ENCODE assay signal across 8 cellular contexts in the genomic region with DNA sequence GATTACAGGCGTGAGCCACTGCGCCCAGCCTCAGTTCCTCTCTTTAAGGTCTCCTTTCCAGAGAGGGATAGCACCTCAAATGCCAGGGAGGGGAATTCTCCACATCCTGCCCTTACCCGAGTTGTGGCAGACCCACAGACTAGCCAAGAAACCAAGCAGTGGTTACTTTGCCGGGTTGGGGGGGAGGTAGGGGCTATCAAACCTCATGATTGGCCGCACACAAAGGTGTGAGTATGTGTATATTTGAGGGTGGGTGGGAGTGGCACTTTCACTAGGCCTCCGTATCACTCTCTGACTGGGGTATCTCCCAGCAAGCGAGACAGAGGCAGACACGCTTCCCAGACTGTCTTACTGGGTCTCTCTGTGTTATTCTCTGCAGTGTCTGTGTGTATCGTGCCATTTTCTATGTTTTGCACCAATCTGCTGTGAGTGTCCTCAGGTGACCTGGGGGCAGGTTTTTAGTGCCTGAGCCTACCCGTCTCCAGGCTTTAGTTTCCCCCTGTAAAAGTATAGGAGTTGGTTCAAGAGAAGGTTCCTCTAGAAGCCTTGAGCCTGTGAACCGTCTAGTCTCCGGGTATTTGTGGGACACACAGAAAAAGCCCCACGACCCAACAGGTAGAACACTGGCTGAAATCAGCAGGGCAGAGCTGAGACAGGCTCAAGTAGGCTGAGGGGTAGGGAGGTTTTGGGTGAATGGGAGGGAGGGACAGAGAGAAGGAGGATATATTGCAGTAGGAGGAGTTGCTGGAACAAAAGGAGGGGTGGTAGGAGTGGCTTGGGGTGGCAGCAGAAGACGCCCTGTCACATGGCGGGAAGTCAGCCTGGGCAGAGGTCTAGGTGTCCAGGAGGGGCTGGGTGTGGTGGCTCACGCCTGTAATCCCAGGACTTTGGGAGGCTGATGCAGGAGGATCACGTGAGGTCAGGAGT. TPM values are rescaled to one million over a fixed set of nuclear protein-coding genes. Genes with fewer than 3 reads are reported as not detected.
DNase-seq lines count a peak whose midpoint lies in the region; ATAC-seq and TF ChIP-seq lines count a peak whose summit lies in the region.

No MANE protein-coding gene starts in this region.

- H3K27me3 ChIP-seq in CD4-positive, alpha-beta T cell (ENCODE audit: control insufficient read depth, insufficient read depth, low read length), result no peaks in the 10 kb centered on the region
- no peaks in the 10 kb centered on the region for H3K27me3 ChIP-seq in lower lobe of right lung (ENCODE audit: low read depth)

- no peak for TF ChIP-seq CTCF in CD4-positive, alpha-beta T cell (IDR thresholded peaks at IDR 0.05)
- TF ChIP-seq CTCF in lower lobe of right lung (IDR thresholded peaks at IDR 0.05) (no peak), type B pancreatic cell (conservative IDR thresholded peaks at IDR 0.05) (no peak)

- CTCF ChIA-PET in CD4-positive, alpha-beta T cell (lab: Charles Lee), result interaction anchor here (1.0 to 8.1 kb wide), 4 partner anchors 10 to 27 kb away, joined by 3 to 194 read pairs (median 10); a partner anchor contains a TSS

- POLR2A ChIA-PET in CD4-positive, alpha-beta T cell (lab: Charles Lee), result interaction anchor here (0.9 kb wide), 1 partner anchor 9 kb away, joined by 3 read pairs; no protein-coding TSS in a partner anchor

- no peaks in the 10 kb centered on the region for H3K9me3 Mint-ChIP-seq in CD4-positive, alpha-beta T cell
- H3K9me3 Mint-ChIP-seq in type B pancreatic cell, result no peaks in the 10 kb centered on the region

- H3K27ac Mint-ChIP-seq in CD4-positive, alpha-beta T cell, result peak overlapping the region; percentile 77
- peak overlapping the region; percentile 100 for H3K27ac Mint-ChIP-seq in type B pancreatic cell

- no peaks in the 10 kb centered on the region for H3K9me3 ChIP-seq in CD4-positive, alpha-beta T cell (ENCODE audit: control insufficient read depth, low read length)
- no peaks in the 10 kb centered on the region for H3K9me3 ChIP-seq in lower lobe of right lung

- H3K27me3 Mint-ChIP-seq in CD4-positive, alpha-beta T cell, result peaks cover 9% of the 10 kb centered on the region
- no peaks in the 10 kb centered on the region for H3K27me3 Mint-ChIP-seq in type B pancreatic cell

- H3K4me3 ChIP-seq in lower lobe of right lung, result peak overlapping the region; percentile 21

- DNase-seq in CD4-positive, alpha-beta T cell, result peak in 2 of 10 experiments; percentile 47 to 53
- DNase-seq in M059J (ENCODE audit: low read depth) (peak; percentile 75), lower lobe of right lung (peak; percentile 78), type B pancreatic cell (ENCODE audit: extremely low spot score, unreplicated experiment) (no peak), NCI-H2227 treated with DMSO at 0.1 percent for 48 hours (lab: John Stamatoyannopoulos, UW) (no peak), NCI-H748 treated with DMSO at 0.1 percent for 48 hours (lab: John Stamatoyannopoulos, UW) (no peak)

- H3K4me1 Mint-ChIP-seq in CD4-positive, alpha-beta T cell (ENCODE audit: low read depth), result peaks cover 71% of the 10 kb centered on the region
- peaks cover 57% of the 10 kb centered on the region for H3K4me1 Mint-ChIP-seq in type B pancreatic cell (ENCODE audit: unreplicated experiment)

- H3K36me3 Mint-ChIP-seq in CD4-positive, alpha-beta T cell (ENCODE audit: low read depth), result no peaks in the 10 kb centered on the region
- H3K36me3 Mint-ChIP-seq in type B pancreatic cell, result peaks cover 3% of the 10 kb centered on the region

- intact Hi-C loops in CD4-positive, alpha-beta T cell (cut with DNase I, micrococcal nuclease), result no loop called here
- intact Hi-C loops in lower lobe of right lung (cut with DNase I), result no loop called here

- peaks cover 4% of the 10 kb centered on the region for H3K36me3 ChIP-seq in lower lobe of right lung

- H3K4me3 Mint-ChIP-seq in CD4-positive, alpha-beta T cell, result peak overlapping the region; percentile 46
- peak overlapping the region; percentile 57 for H3K4me3 Mint-ChIP-seq in type B pancreatic cell

- peak; percentile 27 for ATAC-seq in CD4-positive, alpha-beta T cell (ENCODE audit: poor library complexity)
- peak; percentile 7 to 9 for ATAC-seq in lower lobe of right lung
- ATAC-seq in HG03457 (IDR thresholded peaks at IDR 0.05; ENCODE audit: unreplicated experiment), result no peak

- H3K27ac ChIP-seq in CD4-positive, alpha-beta T cell (ENCODE audit: low read depth, low read length), result peak overlapping the region; percentile 9
- peak overlapping the region; percentile 53 for H3K27ac ChIP-seq in angular gyrus (ENCODE audit: low read depth, low read length)
- peak overlapping the region; percentile 99 for H3K27ac ChIP-seq in lower lobe of right lung

- H3K4me1 ChIP-seq in lower lobe of right lung, result peaks cover 100% of the 10 kb centered on the region

RNA-seq across cellular contexts. Expression of a gene that starts 10.3 kb away (rescaled TPM):
- 100 to 1,000 TPM; 435 to 455 TPM for total RNA-seq in CD4-positive, alpha-beta T cell
- total RNA-seq in M059J (2014; rRNA removed; shearing (Covaris generic)), result 396 and 698 TPM in 2 replicates
- total RNA-seq in lower lobe of right lung (235 TPM), type B pancreatic cell (ENCODE audit: low replicate concordance) (141 and 400 TPM in 2 replicates)

RNA-seq across cellular contexts. Expression of a gene that starts 28.6 kb away (rescaled TPM):
- total RNA-seq in CD4-positive, alpha-beta T cell, result 10 to 100 TPM in 1 of 2 experiments, 1 to 10 TPM in 1; 9.4 to 10.1 TPM
- 0.37 and 1.3 TPM in 2 replicates for total RNA-seq in M059J (2014; rRNA removed; shearing (Covaris generic))
- total RNA-seq in lower lobe of right lung, result 28.9 TPM
- total RNA-seq in type B pancreatic cell (ENCODE audit: low replicate concordance), result 7.1 and 12.9 TPM in 2 replicates

RNA-seq across cellular contexts. Expression of a gene that starts 42.6 kb away (rescaled TPM):
- total RNA-seq in CD4-positive, alpha-beta T cell, result under 1 TPM; 0.27 to 0.36 TPM
- total RNA-seq in M059J (2014; rRNA removed; shearing (Covaris generic)), result 2.5 and 3.2 TPM in 2 replicates
- total RNA-seq in lower lobe of right lung, result 0.74 TPM
- 31.0 and 61.9 TPM in 2 replicates for total RNA-seq in type B pancreatic cell (ENCODE audit: low replicate concordance)

Comparison
In these comparisons a context has a peak if more than half of its experiments do, and no peak if none do; other contexts are left out.
1. DNase-seq: peak in M059J (single experiment) and lower lobe of right lung (single experiment); none in type B pancreatic cell (single experiment), NCI-H2227 treated with DMSO at 0.1 percent for 48 hours (single experiment) and NCI-H748 treated with DMSO at 0.1 percent for 48 hours (single experiment).
2. H3K27ac ChIP-seq: peak in every context shown above with its lines; median percentile 99 in lower lobe of right lung; 53 in angular gyrus; 9 in CD4-positive, alpha-beta T cell.